In the genomic region with DNA sequence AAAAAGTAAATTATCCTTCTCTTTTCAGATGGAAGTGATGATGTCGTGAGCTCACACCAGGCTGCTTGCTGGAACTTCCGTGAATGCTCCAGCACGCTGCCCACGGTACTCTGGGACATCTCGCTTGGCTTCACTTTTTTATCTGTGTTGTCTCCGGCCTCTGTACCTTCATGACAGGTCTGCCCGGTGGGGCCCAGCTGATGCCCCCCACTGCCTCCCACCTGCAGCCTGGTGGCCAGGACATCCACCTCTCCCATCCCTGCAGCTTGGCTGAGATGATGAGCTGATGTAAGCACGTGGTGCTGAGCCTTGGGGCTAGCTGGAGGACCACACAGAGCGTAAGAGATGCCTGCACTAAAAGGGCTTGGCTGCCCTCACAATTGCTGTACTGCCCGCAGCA, we compare ENCODE assay signal across 28 cellular contexts. TPM values are rescaled to one million over a fixed set of nuclear protein-coding genes. Genes with fewer than 3 reads are reported as not detected.
"Had no signal": no experiment of that assay in that cellular context is flagged by ENCODE, and none has a peak within 500 bp of the region (broad histone marks: within the 10 kb centered on the region; RNA-seq: fewer than 3 reads in every experiment).

No MANE protein-coding gene starts in this region.

- H3K4me3 Mint-ChIP-seq: central memory CD8-positive, alpha-beta T cell; immature natural killer cell; naive thymus-derived CD4-positive, alpha-beta T cell; nephron progenitor cell; stimulated activated naive B cell treated with anti-CD40 and anti-IgM and Interleukin-4, amounts not matched to agents 10 μg/mL and 1 μg/mL and 100 μg/mL, for 72 hours; stimulated activated naive CD8-positive, alpha-beta T cell treated with anti-CD3 and anti-CD28 coated beads, Interleukin-15, amount 100 ng/mL, for 72 hours had no signal

- H3K4me3 ChIP-seq: esophagus squamous epithelium, psoas muscle, spleen, testis, tibial nerve had no signal

- H3K4me1 ChIP-seq: parathyroid adenoma, testis had no signal

- H3K27me3 ChIP-seq: testis, tibial nerve had no signal

- H3K36me3 ChIP-seq: esophagus squamous epithelium, spleen, tibial nerve had no signal

- H3K27ac Mint-ChIP-seq: immature natural killer cell; naive thymus-derived CD4-positive, alpha-beta T cell; nephron progenitor cell; stimulated activated naive CD8-positive, alpha-beta T cell treated with anti-CD3 and anti-CD28 coated beads, Interleukin-15, amount 100 ng/mL, for 72 hours had no signal

- H3K9me3 Mint-ChIP-seq: central memory CD8-positive, alpha-beta T cell; stimulated activated naive B cell treated with anti-CD40 and anti-IgM and Interleukin-4, amounts not matched to agents 10 μg/mL and 1 μg/mL and 100 μg/mL, for 72 hours; stimulated activated naive CD8-positive, alpha-beta T cell treated with anti-CD3 and anti-CD28 coated beads, Interleukin-15, amount 100 ng/mL, for 72 hours had no signal

- H3K27ac ChIP-seq: esophagus squamous epithelium, parathyroid adenoma, psoas muscle, spleen, testis, tibial nerve had no signal

- DNase-seq: esophagus squamous epithelium; foreskin fibroblast; immature natural killer cell; left colon; left ventricle myocardium superior; mesendoderm; naive thymus-derived CD4-positive, alpha-beta T cell; nephron progenitor cell; nucleus accumbens; psoas muscle; retina; spleen; stimulated activated CD4-positive, alpha-beta T cell treated with anti-CD3 and anti-CD28 coated beads, Interleukin-15, amount 100 ng/mL, for 24 hours; stimulated activated CD4-positive, alpha-beta T cell treated with anti-CD3 and anti-CD28 coated beads, Interleukin-1b, Interleukin-23, amount 100 ng/mL, for 48 hours; stimulated activated CD4-positive, alpha-beta T cell treated with anti-CD3 and anti-CD28 coated beads, Interleukin-4, amount 100 ng/mL, for 24 hours; stimulated activated naive B cell treated with anti-CD40 and anti-IgM and Interleukin-4, amounts not matched to agents 10 μg/mL and 1 μg/mL and 100 μg/mL, for 72 hours; stimulated activated naive CD8-positive, alpha-beta T cell treated with anti-CD3 and anti-CD28 coated beads, Interleukin-15, amount 100 ng/mL, for 72 hours; testis had no signal

- H3K36me3 Mint-ChIP-seq: immature natural killer cell; naive thymus-derived CD4-positive, alpha-beta T cell; stimulated activated naive B cell treated with anti-CD40 and anti-IgM and Interleukin-4, amounts not matched to agents 10 μg/mL and 1 μg/mL and 100 μg/mL, for 72 hours had no signal

- H3K4me1 Mint-ChIP-seq: central memory CD8-positive, alpha-beta T cell; immature natural killer cell; stimulated activated naive CD8-positive, alpha-beta T cell treated with anti-CD3 and anti-CD28 coated beads, Interleukin-15, amount 100 ng/mL, for 72 hours had no signal

- ATAC-seq: left colon; left ventricle myocardium superior; psoas muscle; sciatic nerve; stimulated activated naive B cell treated with anti-CD40 and anti-IgM and Interleukin-4, amounts not matched to agents 10 μg/mL and 1 μg/mL and 100 μg/mL, for 72 hours; stimulated activated naive CD8-positive, alpha-beta T cell treated with anti-CD3 and anti-CD28 coated beads, Interleukin-15, amount 100 ng/mL, for 72 hours had no signal

- H3K9me3 ChIP-seq: esophagus squamous epithelium, psoas muscle, spleen, testis, tibial nerve had no signal

RNA-seq across cellular contexts. Expression of gene HELT, which starts 59.0 kb away (rescaled TPM):
- total RNA-seq: epithelial cell of proximal tubule; esophagus squamous epithelium; left colon; left ventricle myocardium superior; lung microvascular endothelial cell; mononuclear cell; naive thymus-derived CD4-positive, alpha-beta T cell; sciatic nerve; skeletal muscle tissue; spleen; subcutaneous adipose tissue; testis; tibial nerve; urinary bladder had no signal
